In the genomic region with DNA sequence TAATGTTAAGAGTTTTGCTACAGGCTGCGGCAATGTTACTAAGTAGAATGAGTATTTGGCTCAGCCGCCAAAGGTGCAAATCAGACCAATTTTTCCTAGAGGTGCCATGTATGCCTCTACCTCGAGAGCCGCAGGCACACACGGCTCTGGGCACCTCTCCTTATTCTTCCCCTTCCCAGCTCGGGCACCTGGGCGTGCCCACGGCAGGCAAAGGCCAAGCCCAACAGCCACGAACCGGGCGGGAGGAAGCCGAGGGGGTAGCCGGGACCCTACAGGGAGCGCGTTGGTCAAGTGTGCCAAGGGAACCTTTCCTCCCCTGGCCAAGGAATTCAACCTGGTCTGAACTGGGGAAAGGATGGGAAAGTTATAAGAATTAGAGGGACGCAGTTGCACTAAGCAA, we compare ENCODE assay signal across 1 cellular context.
TF ChIP-seq lines count a peak whose summit lies in the region.

No MANE protein-coding gene starts in this region.

TF ChIP-seq in HepG2, 621 proteins besides CTCF, POLR2A, EP300 and RAD21:
- TF ChIP-seq ATAD3A (CRISPR knock-in tag; IDR thresholded peaks at IDR 0.05) = no peak
- peak; percentile 46 for TF ChIP-seq PRPF4 (IDR thresholded peaks at IDR 0.05; ENCODE audit: low read depth, low read length, poor library complexity, severe bottlenecking)
- no peak for TF ChIP-seq JUNB (CRISPR knock-in tag; IDR thresholded peaks at IDR 0.05; ENCODE audit: borderline replicate concordance)
- no peak for TF ChIP-seq ZNF329 (CRISPR knock-in tag; IDR thresholded peaks at IDR 0.05; ENCODE audit: low read depth)
- TF ChIP-seq, protein P1, sequence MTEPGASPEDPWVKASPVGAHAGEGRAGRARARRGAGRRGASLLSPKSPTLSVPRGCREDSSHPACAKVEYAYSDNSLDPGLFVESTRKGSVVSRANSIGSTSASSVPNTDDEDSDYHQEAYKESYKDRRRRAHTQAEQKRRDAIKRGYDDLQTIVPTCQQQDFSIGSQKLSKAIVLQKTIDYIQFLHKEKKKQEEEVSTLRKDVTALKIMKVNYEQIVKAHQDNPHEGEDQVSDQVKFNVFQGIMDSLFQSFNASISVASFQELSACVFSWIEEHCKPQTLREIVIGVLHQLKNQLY (CRISPR knock-in tag; IDR thresholded peaks at IDR 0.05) = no peak
- TF ChIP-seq, protein P2, sequence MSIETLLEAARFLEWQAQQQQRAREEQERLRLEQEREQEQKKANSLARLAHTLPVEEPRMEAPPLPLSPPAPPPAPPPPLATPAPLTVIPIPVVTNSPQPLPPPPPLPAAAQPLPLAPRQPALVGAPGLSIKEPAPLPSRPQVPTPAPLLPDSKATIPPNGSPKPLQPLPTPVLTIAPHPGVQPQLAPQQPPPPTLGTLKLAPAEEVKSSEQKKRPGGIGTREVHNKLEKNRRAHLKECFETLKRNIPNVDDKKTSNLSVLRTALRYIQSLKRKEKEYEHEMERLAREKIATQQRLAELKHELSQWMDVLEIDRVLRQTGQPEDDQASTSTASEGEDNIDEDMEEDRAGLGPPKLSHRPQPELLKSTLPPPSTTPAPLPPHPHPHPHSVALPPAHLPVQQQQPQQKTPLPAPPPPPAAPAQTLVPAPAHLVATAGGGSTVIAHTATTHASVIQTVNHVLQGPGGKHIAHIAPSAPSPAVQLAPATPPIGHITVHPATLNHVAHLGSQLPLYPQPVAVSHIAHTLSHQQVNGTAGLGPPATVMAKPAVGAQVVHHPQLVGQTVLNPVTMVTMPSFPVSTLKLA (IDR thresholded peaks at IDR 0.05) = no peak
- TF ChIP-seq MED13 (CRISPR knock-in tag; IDR thresholded peaks at IDR 0.05) = no peak
- no peak for TF ChIP-seq WIZ (CRISPR knock-in tag; IDR thresholded peaks at IDR 0.05)
- no peak for TF ChIP-seq CBX2 (IDR thresholded peaks at IDR 0.05; ENCODE audit: low read depth, low read length)
- TF ChIP-seq CBX2 (CRISPR knock-in tag; IDR thresholded peaks at IDR 0.05; ENCODE audit: low read depth) = no peak
- TF ChIP-seq AHR (CRISPR knock-in tag; IDR thresholded peaks at IDR 0.05) = no peak
- no peak for TF ChIP-seq MIXL1 (CRISPR knock-in tag; IDR thresholded peaks at IDR 0.05)
- TF ChIP-seq RBFOX2 (IDR thresholded peaks at IDR 0.05; ENCODE audit: low read depth, low read length) = peak; percentile 74; the same call in 1 of the 2 replicates
- TF ChIP-seq SP4 (CRISPR knock-in tag; IDR thresholded peaks at IDR 0.05) = no peak
- TF ChIP-seq AGO2 (optimal IDR thresholded peaks at IDR 0.05; ENCODE audit: low read depth, low read length) = peak; percentile 59
- no peak for TF ChIP-seq REL (CRISPR knock-in tag; conservative IDR thresholded peaks at IDR 0.05)
- TF ChIP-seq AGO1 (IDR thresholded peaks at IDR 0.05; ENCODE audit: low read depth, low read length, poor library complexity, severe bottlenecking) = peak; percentile 97
- TF ChIP-seq ZNF790 (CRISPR knock-in tag; IDR thresholded peaks at IDR 0.05; ENCODE audit: borderline replicate concordance) = no peak
- TF ChIP-seq, protein P3, sequence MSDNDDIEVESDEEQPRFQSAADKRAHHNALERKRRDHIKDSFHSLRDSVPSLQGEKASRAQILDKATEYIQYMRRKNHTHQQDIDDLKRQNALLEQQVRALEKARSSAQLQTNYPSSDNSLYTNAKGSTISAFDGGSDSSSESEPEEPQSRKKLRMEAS (IDR thresholded peaks at IDR 0.05) = no peak
- TF ChIP-seq HMG20B (CRISPR knock-in tag; conservative IDR thresholded peaks at IDR 0.05) = no peak
- no peak for TF ChIP-seq ZBTB20 (CRISPR knock-in tag; IDR thresholded peaks at IDR 0.05; ENCODE audit: borderline replicate concordance, low read depth)
- TF ChIP-seq, protein P4, sequence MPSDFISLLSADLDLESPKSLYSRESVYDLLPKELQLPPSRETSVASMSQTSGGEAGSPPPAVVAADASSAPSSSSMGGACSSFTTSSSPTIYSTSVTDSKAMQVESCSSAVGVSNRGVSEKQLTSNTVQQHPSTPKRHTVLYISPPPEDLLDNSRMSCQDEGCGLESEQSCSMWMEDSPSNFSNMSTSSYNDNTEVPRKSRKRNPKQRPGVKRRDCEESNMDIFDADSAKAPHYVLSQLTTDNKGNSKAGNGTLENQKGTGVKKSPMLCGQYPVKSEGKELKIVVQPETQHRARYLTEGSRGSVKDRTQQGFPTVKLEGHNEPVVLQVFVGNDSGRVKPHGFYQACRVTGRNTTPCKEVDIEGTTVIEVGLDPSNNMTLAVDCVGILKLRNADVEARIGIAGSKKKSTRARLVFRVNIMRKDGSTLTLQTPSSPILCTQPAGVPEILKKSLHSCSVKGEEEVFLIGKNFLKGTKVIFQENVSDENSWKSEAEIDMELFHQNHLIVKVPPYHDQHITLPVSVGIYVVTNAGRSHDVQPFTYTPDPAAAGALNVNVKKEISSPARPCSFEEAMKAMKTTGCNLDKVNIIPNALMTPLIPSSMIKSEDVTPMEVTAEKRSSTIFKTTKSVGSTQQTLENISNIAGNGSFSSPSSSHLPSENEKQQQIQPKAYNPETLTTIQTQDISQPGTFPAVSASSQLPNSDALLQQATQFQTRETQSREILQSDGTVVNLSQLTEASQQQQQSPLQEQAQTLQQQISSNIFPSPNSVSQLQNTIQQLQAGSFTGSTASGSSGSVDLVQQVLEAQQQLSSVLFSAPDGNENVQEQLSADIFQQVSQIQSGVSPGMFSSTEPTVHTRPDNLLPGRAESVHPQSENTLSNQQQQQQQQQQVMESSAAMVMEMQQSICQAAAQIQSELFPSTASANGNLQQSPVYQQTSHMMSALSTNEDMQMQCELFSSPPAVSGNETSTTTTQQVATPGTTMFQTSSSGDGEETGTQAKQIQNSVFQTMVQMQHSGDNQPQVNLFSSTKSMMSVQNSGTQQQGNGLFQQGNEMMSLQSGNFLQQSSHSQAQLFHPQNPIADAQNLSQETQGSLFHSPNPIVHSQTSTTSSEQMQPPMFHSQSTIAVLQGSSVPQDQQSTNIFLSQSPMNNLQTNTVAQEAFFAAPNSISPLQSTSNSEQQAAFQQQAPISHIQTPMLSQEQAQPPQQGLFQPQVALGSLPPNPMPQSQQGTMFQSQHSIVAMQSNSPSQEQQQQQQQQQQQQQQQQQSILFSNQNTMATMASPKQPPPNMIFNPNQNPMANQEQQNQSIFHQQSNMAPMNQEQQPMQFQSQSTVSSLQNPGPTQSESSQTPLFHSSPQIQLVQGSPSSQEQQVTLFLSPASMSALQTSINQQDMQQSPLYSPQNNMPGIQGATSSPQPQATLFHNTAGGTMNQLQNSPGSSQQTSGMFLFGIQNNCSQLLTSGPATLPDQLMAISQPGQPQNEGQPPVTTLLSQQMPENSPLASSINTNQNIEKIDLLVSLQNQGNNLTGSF (CRISPR knock-in tag; IDR thresholded peaks at IDR 0.05) = no peak
- TF ChIP-seq ZNF24 (IDR thresholded peaks at IDR 0.05) = no peak
- no peak for TF ChIP-seq IKZF1 (IDR thresholded peaks at IDR 0.05)
- TF ChIP-seq, protein P5, sequence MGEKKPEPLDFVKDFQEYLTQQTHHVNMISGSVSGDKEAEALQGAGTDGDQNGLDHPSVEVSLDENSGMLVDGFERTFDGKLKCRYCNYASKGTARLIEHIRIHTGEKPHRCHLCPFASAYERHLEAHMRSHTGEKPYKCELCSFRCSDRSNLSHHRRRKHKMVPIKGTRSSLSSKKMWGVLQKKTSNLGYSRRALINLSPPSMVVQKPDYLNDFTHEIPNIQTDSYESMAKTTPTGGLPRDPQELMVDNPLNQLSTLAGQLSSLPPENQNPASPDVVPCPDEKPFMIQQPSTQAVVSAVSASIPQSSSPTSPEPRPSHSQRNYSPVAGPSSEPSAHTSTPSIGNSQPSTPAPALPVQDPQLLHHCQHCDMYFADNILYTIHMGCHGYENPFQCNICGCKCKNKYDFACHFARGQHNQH (CRISPR knock-in tag; IDR thresholded peaks at IDR 0.05) = no peak
- TF ChIP-seq, protein P6, sequence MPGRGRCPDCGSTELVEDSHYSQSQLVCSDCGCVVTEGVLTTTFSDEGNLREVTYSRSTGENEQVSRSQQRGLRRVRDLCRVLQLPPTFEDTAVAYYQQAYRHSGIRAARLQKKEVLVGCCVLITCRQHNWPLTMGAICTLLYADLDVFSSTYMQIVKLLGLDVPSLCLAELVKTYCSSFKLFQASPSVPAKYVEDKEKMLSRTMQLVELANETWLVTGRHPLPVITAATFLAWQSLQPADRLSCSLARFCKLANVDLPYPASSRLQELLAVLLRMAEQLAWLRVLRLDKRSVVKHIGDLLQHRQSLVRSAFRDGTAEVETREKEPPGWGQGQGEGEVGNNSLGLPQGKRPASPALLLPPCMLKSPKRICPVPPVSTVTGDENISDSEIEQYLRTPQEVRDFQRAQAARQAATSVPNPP (CRISPR knock-in tag; IDR thresholded peaks at IDR 0.05) = no peak
- TF ChIP-seq ZC3H13 (CRISPR knock-in tag; IDR thresholded peaks at IDR 0.05) = peak; percentile 63; the same call in 1 of the 2 replicates
- TF ChIP-seq, protein P7, sequence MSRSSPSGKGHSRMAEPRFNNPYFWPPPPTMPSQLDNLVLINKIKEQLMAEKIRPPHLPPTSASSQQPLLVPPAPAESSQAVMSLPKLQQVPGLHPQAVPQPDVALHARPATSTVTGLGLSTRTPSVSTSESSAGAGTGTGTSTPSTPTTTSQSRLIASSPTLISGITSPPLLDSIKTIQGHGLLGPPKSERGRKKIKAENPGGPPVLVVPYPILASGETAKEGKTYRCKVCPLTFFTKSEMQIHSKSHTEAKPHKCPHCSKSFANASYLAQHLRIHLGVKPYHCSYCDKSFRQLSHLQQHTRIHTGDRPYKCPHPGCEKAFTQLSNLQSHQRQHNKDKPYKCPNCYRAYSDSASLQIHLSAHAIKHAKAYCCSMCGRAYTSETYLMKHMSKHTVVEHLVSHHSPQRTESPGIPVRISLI (CRISPR knock-in tag; IDR thresholded peaks at IDR 0.05; ENCODE audit: borderline replicate concordance) = no peak
- no peak for TF ChIP-seq MXD4 (CRISPR knock-in tag; IDR thresholded peaks at IDR 0.05)
- TF ChIP-seq, protein P8, sequence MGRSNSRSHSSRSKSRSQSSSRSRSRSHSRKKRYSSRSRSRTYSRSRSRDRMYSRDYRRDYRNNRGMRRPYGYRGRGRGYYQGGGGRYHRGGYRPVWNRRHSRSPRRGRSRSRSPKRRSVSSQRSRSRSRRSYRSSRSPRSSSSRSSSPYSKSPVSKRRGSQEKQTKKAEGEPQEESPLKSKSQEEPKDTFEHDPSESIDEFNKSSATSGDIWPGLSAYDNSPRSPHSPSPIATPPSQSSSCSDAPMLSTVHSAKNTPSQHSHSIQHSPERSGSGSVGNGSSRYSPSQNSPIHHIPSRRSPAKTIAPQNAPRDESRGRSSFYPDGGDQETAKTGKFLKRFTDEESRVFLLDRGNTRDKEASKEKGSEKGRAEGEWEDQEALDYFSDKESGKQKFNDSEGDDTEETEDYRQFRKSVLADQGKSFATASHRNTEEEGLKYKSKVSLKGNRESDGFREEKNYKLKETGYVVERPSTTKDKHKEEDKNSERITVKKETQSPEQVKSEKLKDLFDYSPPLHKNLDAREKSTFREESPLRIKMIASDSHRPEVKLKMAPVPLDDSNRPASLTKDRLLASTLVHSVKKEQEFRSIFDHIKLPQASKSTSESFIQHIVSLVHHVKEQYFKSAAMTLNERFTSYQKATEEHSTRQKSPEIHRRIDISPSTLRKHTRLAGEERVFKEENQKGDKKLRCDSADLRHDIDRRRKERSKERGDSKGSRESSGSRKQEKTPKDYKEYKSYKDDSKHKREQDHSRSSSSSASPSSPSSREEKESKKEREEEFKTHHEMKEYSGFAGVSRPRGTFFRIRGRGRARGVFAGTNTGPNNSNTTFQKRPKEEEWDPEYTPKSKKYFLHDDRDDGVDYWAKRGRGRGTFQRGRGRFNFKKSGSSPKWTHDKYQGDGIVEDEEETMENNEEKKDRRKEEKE (IDR thresholded peaks at IDR 0.05) = no peak
